Comparison of ENCODE assay signal across 24 cellular contexts in the genomic region with DNA sequence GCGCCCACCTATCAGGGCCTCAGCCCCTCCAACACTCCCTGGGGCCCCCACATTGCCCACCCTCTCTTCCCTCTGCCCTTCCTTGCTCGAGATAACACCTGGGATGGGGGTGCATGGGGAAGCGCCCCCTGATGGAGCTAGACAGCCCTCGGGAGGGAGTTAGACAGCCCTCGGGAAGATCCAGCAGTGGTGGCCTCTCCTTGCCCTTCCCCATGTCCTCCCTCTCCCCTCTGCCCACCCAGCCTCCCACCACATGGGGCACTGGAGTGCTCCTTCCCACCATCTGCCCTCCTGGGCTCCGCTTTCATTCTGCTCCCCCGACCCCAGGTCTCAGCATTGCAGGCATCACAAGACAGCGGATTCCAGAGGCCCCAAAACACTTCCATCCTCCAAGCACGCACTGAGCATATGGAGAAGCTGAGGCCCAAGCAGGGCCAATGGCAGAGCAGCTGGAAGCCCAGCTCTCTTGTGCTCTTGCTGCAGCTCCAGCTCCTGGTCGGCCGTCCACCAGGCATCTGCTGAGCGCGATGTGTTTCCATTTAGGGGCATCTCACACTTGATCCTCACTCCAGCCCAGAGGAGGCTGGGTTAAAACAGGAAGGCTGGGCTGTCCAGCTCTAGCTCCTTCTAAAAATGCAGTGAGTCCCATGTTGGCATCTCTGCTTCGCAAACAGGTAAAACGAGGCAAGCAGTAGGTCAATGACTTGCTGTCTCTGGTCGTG.
DNase-seq lines count a peak whose midpoint lies in the region; ATAC-seq, FAIRE-seq and TF ChIP-seq lines count a peak whose summit lies in the region.
"Had no signal": no experiment of that assay in that cellular context is flagged by ENCODE, and none has a peak within 500 bp of the region (broad histone marks: within the 10 kb centered on the region; RNA-seq: fewer than 3 reads in every experiment).

No MANE protein-coding gene starts in this region.

- H3K4me3 Mint-ChIP-seq in HFFc6: no peak overlapping the region
- no peak overlapping the region for H3K4me3 Mint-ChIP-seq in neural crest cell
- H3K4me3 Mint-ChIP-seq: activated naive CD8-positive, alpha-beta T cell treated with anti-CD3 and anti-CD28 coated beads for 36 hours; CD14-positive monocyte had no signal

- H3K9me3 Mint-ChIP-seq in HFFc6 (no peaks in the 10 kb centered on the region), neural crest cell (no peaks in the 10 kb centered on the region)
- H3K9me3 Mint-ChIP-seq: activated naive CD8-positive, alpha-beta T cell treated with anti-CD3 and anti-CD28 coated beads for 36 hours; activated T-helper 2 cell treated with anti-CD3 and anti-CD28 coated beads, Interferon-gamma antibody, Interleukin-2, Interleukin-4, amounts not matched to agents 10 μg/mL and 5 μg/mL and 100 μg/mL, durations not matched to agents 14 hours and 24 hours and 36 hours; CD14-positive monocyte had no signal

- no TSS peak for BruUV-seq in K562 (replicated peaks; lab: Mats Ljungman, UMichigan)

- CTCF ChIA-PET in K562 (lab: Yijun Ruan, JAX; ENCODE audit: low intra/inter-chr PET ratio): no interaction called here

- no peak for TF ChIP-seq RAD21 in K562 (CRISPR knock-in tag; conservative IDR thresholded peaks at IDR 0.05 in 1 of 2, IDR thresholded peaks at IDR 0.05 in 1 of 2)

- no peaks in the 10 kb centered on the region for H3K9me3 ChIP-seq in K562 (replicated peaks; ENCODE audit: control insufficient read depth, insufficient read depth, low read depth, low read length)
- H3K9me3 ChIP-seq in thyroid gland: no peaks in the 10 kb centered on the region
- H3K9me3 ChIP-seq: esophagus squamous epithelium, HAP-1, neutrophil, vagina had no signal

- peak; percentile 37; the same call in 2 of the 3 replicates for ATAC-seq in K562
- ATAC-seq in HG03108 (IDR thresholded peaks at IDR 0.05; ENCODE audit: unreplicated experiment): no peak
- ATAC-seq: left lobe of liver had no signal

- no peaks in the 10 kb centered on the region for H3K79me2 ChIP-seq in K562 (ENCODE audit: control insufficient read depth, insufficient read depth, low read length)

- 45% methylated on average over 7 of the region's 16 CpGs for WGBS in K562 (ENCODE audit: insufficient coverage, low coverage, missing lambda C conversion rate)
- WGBS in thyroid gland, 2 donors: 90 to 94% methylated on average over 13 to 16 of the region's 16 CpGs

- in situ Hi-C loops in K562 (cut with MboI) (no loop called here), GM13976 (cut with MboI; ENCODE audit: low sequenced_read_pairs, unreplicated experiment) (no loop called here)

- TF ChIP-seq EP300 in K562 (IDR thresholded peaks at IDR 0.05; ENCODE audit: low read length): no peak

- DNase-seq in HFFc6 (no peak), K562 (ENCODE audit: extremely low read depth in 1 of 4, low spot score in 3 of 4) (peak in 2 of 4 experiments; percentile 11 to 13), neural crest cell (ENCODE audit: low read depth, low spot score) (no peak), kidney glomerular epithelial cell (lab: John Stamatoyannopoulos, UW) (no peak), GM13976 (ENCODE audit: low spot score) (no peak), thyroid gland (no peak)
- DNase-seq: activated CD4-positive, alpha-beta T cell treated with anti-CD3 and anti-CD28 coated beads for 48 hours; activated naive CD8-positive, alpha-beta T cell treated with anti-CD3 and anti-CD28 coated beads for 36 hours; effector CD8-positive, alpha-beta T cell; esophagus squamous epithelium; GDM1; NCI-H1417; OCI-M1; Right ventricle myocardium superior; stimulated activated CD8-positive, alpha-beta memory T cell treated with anti-CD3 and anti-CD28 coated beads, Interleukin-4, amount 100 ng/mL, for 48 hours; substantia nigra had no signal

- no peak overlapping the region for H3K4me3 ChIP-seq in K562
- H3K4me3 ChIP-seq in thyroid gland (replicated peaks in 1 of 3): no peak overlapping the region
- H3K4me3 ChIP-seq: esophagus squamous epithelium, HAP-1, vagina had no signal

- H3K27me3 Mint-ChIP-seq in HFFc6 (ENCODE audit: insufficient read depth) (peaks cover 2% of the 10 kb centered on the region), neural crest cell (ENCODE audit: low read depth) (no peaks in the 10 kb centered on the region)

- no peak for FAIRE-seq in K562 (lab: Jason Lieb, UNC)

- no peaks in the 10 kb centered on the region for H4K20me1 ChIP-seq in K562 (replicated peaks; ENCODE audit: control insufficient read depth, insufficient read depth, low read length)

- no peaks in the 10 kb centered on the region for H3K9me1 ChIP-seq in K562 (ENCODE audit: control insufficient read depth, insufficient read depth, low read length)

- H3K4me2 ChIP-seq in K562 (ENCODE audit: insufficient read depth, low read length): no peak overlapping the region

- peak overlapping the region; percentile 55; the same call in 1 of the 2 replicates for H2AFZ ChIP-seq in K562 (ENCODE audit: low read depth, low read length)

- POLR2A ChIA-PET in K562 (lab: Yijun Ruan, JAX): no interaction called here

- no peak overlapping the region for H3K9ac ChIP-seq in K562 (ENCODE audit: insufficient read depth in 1 of 2, low read depth in 2 of 2, low read length in 2 of 2)

- no peak for TF ChIP-seq CTCF in 22Rv1 (IDR thresholded peaks at IDR 0.05)
- peak; percentile 25; the same call in 1 of the 2 replicates for TF ChIP-seq CTCF in HFFc6 (IDR thresholded peaks at IDR 0.05)
- TF ChIP-seq CTCF in K562 (IDR thresholded peaks at IDR 0.05 in 2 of 3, conservative IDR thresholded peaks at IDR 0.05 in 1 of 3; ENCODE audit: insufficient read depth in 2 of 3, low read depth in 1 of 3, low read length in 3 of 3): no peak
- no peak for TF ChIP-seq CTCF in neural crest cell (conservative IDR thresholded peaks at IDR 0.05)
- TF ChIP-seq CTCF in GM13976 (IDR thresholded peaks at IDR 0.05; ENCODE audit: borderline replicate concordance, control extremely low read depth, extremely low read depth, insufficient read depth, missing control alignments): no peak
- TF ChIP-seq CTCF in thyroid gland (IDR thresholded peaks at IDR 0.05): no peak

- H3K4me1 ChIP-seq in K562 (replicated peaks in 1 of 2; ENCODE audit: control insufficient read depth in 2 of 2, insufficient read depth in 2 of 2, low read length in 2 of 2) (peaks cover 0 to 6% of the 10 kb centered on the region in 2 experiments; a peak in 3 of 5 replicates), thyroid gland (peaks cover 6 to 31% of the 10 kb centered on the region in 2 donors)
- H3K4me1 ChIP-seq: vagina had no signal

- H3K27me3 ChIP-seq in K562 (ENCODE audit: control insufficient read depth in 2 of 2, insufficient read depth in 2 of 2, low read length in 2 of 2) (no peaks in the 10 kb centered on the region), thyroid gland (no peaks in the 10 kb centered on the region)
- H3K27me3 ChIP-seq: vagina had no signal

- H3K36me3 ChIP-seq in K562 (ENCODE audit: control insufficient read depth, insufficient read depth, low read length) (no peaks in the 10 kb centered on the region), thyroid gland (no peaks in the 10 kb centered on the region)
- H3K36me3 ChIP-seq: esophagus squamous epithelium, HAP-1, neutrophil, vagina had no signal

- H3K27ac Mint-ChIP-seq in HFFc6 (no peak overlapping the region), neural crest cell (ENCODE audit: unreplicated experiment) (peak overlapping the region; percentile 9)
- H3K27ac Mint-ChIP-seq: activated naive CD8-positive, alpha-beta T cell treated with anti-CD3 and anti-CD28 coated beads for 36 hours; activated T-helper 2 cell treated with anti-CD3 and anti-CD28 coated beads, Interferon-gamma antibody, Interleukin-2, Interleukin-4, amounts not matched to agents 10 μg/mL and 5 μg/mL and 100 μg/mL, durations not matched to agents 14 hours and 24 hours and 36 hours; CD14-positive monocyte had no signal

- H3K36me3 Mint-ChIP-seq in HFFc6 (ENCODE audit: low read depth) (no peaks in the 10 kb centered on the region), neural crest cell (ENCODE audit: low read depth) (no peaks in the 10 kb centered on the region)
- H3K36me3 Mint-ChIP-seq: activated naive CD8-positive, alpha-beta T cell treated with anti-CD3 and anti-CD28 coated beads for 36 hours; CD14-positive monocyte had no signal

- intact Hi-C loops in K562 (cut with micrococcal nuclease) (no loop called here), thyroid gland (cut with DNase I) (no loop called here)

- H3K4me1 Mint-ChIP-seq in HFFc6 (ENCODE audit: low read depth): peaks cover 11% of the 10 kb centered on the region
- peaks cover 35% of the 10 kb centered on the region for H3K4me1 Mint-ChIP-seq in neural crest cell
- H3K4me1 Mint-ChIP-seq: activated naive CD8-positive, alpha-beta T cell treated with anti-CD3 and anti-CD28 coated beads for 36 hours; CD14-positive monocyte had no signal

- H3K27ac ChIP-seq in 22Rv1 (peak overlapping the region; percentile 100), K562 (ENCODE audit: extremely low read depth, low read depth, low read length) (no peak overlapping the region), thyroid gland (no peak overlapping the region)
- H3K27ac ChIP-seq: esophagus squamous epithelium, neutrophil, vagina had no signal

- TF ChIP-seq POLR2A in K562 (conservative IDR thresholded peaks at IDR 0.05) (no peak), thyroid gland (IDR thresholded peaks at IDR 0.05) (no peak)

TF ChIP-seq in K562, 482 proteins besides CTCF, POLR2A, EP300 and RAD21:
- TF ChIP-seq, protein P1, sequence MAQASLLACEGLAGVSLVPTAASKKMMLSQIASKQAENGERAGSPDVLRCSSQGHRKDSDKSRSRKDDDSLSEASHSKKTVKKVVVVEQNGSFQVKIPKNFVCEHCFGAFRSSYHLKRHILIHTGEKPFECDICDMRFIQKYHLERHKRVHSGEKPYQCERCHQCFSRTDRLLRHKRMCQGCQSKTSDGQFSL (CRISPR knock-in tag; IDR thresholded peaks at IDR 0.05): peak; percentile 84
- TF ChIP-seq, protein P1 (tag; IDR thresholded peaks at IDR 0.05): no peak
- TF ChIP-seq SNRNP70 (optimal IDR thresholded peaks at IDR 0.05; ENCODE audit: low read depth, low read length): no peak
TF ChIP-seq in K562: peak in this region for 1.
